Comparison of ENCODE assay signal across 1 cellular context in the genomic region with DNA sequence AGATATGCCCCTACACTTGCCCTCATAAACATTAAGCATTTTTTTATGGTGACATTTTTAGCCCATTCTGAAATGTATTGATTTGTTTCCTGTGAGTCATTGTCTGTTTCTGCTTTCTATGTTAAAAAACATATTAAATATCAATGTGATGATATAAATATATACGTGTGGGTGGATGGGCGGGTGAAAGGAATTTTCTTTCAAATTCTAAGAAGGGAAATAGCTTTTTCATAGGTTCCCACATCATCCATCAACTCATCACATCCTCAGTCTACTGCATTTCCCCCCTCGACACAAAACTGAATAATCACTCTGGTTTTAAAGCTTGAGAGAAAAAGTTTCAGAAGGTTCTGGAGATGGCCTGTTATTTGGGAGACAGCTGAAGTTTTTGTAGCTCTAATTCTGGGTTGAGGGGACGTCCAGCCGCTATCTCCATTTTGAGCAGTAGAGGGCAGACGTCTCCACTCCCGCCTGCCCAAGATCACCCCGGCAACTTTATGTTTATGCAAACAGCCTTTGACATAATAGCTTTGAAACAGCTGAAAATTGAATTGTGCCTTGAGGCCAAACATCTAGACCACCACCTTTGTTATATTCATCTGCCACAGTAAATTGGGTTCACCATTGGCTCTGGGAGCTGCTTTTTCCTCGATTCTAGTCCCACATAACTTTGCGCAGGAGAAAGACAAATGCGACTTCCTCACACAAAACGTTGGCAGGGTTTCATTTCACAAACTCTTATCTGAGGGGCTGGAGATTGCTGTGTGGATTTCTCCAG.
TF ChIP-seq lines count a peak whose summit lies in the region.

No MANE protein-coding gene starts in this region.

TF ChIP-seq in K562, 482 proteins besides CTCF, POLR2A, EP300 and RAD21 (continued from another document and continues in another):
- TF ChIP-seq BCLAF1 (IDR thresholded peaks at IDR 0.05; ENCODE audit: borderline replicate concordance in 1 of 2, control insufficient read depth in 1 of 2, low read depth in 2 of 2, low read length in 1 of 2) = no peak
- TF ChIP-seq, protein P1, sequence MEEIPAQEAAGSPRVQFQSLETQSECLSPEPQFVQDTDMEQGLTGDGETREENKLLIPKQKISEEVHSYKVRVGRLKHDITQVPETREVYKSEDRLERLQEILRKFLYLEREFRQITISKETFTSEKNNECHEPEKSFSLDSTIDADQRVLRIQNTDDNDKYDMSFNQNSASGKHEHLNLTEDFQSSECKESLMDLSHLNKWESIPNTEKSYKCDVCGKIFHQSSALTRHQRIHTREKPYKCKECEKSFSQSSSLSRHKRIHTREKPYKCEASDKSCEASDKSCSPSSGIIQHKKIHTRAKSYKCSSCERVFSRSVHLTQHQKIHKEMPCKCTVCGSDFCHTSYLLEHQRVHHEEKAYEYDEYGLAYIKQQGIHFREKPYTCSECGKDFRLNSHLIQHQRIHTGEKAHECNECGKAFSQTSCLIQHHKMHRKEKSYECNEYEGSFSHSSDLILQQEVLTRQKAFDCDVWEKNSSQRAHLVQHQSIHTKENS (CRISPR knock-in tag; IDR thresholded peaks at IDR 0.05) = no peak
- TF ChIP-seq, protein P2, sequence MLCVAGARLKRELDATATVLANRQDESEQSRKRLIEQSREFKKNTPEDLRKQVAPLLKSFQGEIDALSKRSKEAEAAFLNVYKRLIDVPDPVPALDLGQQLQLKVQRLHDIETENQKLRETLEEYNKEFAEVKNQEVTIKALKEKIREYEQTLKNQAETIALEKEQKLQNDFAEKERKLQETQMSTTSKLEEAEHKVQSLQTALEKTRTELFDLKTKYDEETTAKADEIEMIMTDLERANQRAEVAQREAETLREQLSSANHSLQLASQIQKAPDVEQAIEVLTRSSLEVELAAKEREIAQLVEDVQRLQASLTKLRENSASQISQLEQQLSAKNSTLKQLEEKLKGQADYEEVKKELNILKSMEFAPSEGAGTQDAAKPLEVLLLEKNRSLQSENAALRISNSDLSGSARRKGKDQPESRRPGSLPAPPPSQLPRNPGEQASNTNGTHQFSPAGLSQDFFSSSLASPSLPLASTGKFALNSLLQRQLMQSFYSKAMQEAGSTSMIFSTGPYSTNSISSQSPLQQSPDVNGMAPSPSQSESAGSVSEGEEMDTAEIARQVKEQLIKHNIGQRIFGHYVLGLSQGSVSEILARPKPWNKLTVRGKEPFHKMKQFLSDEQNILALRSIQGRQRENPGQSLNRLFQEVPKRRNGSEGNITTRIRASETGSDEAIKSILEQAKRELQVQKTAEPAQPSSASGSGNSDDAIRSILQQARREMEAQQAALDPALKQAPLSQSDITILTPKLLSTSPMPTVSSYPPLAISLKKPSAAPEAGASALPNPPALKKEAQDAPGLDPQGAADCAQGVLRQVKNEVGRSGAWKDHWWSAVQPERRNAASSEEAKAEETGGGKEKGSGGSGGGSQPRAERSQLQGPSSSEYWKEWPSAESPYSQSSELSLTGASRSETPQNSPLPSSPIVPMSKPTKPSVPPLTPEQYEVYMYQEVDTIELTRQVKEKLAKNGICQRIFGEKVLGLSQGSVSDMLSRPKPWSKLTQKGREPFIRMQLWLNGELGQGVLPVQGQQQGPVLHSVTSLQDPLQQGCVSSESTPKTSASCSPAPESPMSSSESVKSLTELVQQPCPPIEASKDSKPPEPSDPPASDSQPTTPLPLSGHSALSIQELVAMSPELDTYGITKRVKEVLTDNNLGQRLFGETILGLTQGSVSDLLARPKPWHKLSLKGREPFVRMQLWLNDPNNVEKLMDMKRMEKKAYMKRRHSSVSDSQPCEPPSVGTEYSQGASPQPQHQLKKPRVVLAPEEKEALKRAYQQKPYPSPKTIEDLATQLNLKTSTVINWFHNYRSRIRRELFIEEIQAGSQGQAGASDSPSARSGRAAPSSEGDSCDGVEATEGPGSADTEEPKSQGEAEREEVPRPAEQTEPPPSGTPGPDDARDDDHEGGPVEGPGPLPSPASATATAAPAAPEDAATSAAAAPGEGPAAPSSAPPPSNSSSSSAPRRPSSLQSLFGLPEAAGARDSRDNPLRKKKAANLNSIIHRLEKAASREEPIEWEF (CRISPR knock-in tag; IDR thresholded peaks at IDR 0.05) = no peak
- TF ChIP-seq, protein P3, sequence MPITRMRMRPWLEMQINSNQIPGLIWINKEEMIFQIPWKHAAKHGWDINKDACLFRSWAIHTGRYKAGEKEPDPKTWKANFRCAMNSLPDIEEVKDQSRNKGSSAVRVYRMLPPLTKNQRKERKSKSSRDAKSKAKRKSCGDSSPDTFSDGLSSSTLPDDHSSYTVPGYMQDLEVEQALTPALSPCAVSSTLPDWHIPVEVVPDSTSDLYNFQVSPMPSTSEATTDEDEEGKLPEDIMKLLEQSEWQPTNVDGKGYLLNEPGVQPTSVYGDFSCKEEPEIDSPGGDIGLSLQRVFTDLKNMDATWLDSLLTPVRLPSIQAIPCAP (CRISPR knock-in tag; IDR thresholded peaks at IDR 0.05; ENCODE audit: borderline replicate concordance) = no peak
- no peak for TF ChIP-seq ZBTB5 (IDR thresholded peaks at IDR 0.05)
- TF ChIP-seq KLF16 (IDR thresholded peaks at IDR 0.05) = peak; percentile 31; the same call in 1 of the 2 replicates
- TF ChIP-seq, protein P4, sequence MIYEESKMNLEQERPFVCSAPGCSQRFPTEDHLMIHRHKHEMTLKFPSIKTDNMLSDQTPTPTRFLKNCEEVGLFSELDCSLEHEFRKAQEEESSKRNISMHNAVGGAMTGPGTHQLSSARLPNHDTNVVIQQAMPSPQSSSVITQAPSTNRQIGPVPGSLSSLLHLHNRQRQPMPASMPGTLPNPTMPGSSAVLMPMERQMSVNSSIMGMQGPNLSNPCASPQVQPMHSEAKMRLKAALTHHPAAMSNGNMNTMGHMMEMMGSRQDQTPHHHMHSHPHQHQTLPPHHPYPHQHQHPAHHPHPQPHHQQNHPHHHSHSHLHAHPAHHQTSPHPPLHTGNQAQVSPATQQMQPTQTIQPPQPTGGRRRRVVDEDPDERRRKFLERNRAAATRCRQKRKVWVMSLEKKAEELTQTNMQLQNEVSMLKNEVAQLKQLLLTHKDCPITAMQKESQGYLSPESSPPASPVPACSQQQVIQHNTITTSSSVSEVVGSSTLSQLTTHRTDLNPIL (CRISPR knock-in tag; IDR thresholded peaks at IDR 0.05) = no peak
- no peak for TF ChIP-seq ZNF143 (CRISPR knock-in tag; IDR thresholded peaks at IDR 0.05)
- no peak for TF ChIP-seq SIRT6 (IDR thresholded peaks at IDR 0.05; ENCODE audit: low read depth, low read length)
- TF ChIP-seq ZKSCAN3 (CRISPR knock-in tag; IDR thresholded peaks at IDR 0.05) = no peak
- TF ChIP-seq, protein P5, sequence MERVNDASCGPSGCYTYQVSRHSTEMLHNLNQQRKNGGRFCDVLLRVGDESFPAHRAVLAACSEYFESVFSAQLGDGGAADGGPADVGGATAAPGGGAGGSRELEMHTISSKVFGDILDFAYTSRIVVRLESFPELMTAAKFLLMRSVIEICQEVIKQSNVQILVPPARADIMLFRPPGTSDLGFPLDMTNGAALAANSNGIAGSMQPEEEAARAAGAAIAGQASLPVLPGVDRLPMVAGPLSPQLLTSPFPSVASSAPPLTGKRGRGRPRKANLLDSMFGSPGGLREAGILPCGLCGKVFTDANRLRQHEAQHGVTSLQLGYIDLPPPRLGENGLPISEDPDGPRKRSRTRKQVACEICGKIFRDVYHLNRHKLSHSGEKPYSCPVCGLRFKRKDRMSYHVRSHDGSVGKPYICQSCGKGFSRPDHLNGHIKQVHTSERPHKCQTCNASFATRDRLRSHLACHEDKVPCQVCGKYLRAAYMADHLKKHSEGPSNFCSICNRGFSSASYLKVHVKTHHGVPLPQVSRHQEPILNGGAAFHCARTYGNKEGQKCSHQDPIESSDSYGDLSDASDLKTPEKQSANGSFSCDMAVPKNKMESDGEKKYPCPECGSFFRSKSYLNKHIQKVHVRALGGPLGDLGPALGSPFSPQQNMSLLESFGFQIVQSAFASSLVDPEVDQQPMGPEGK (CRISPR knock-in tag; IDR thresholded peaks at IDR 0.05; ENCODE audit: borderline replicate concordance) = 0 out of 2 replicates have a peak, but pooled peaks have one; percentile 29
- TF ChIP-seq NR3C1 (CRISPR knock-in tag; IDR thresholded peaks at IDR 0.05) = no peak
- TF ChIP-seq MBD1 (CRISPR knock-in tag; IDR thresholded peaks at IDR 0.05) = no peak
- TF ChIP-seq NBN (IDR thresholded peaks at IDR 0.05; ENCODE audit: low read depth) = no peak
- peak; percentile 42; the same call in 1 of the 2 replicates for TF ChIP-seq SMC3 (conservative IDR thresholded peaks at IDR 0.05; ENCODE audit: insufficient read depth, low read depth, low read length)
- TF ChIP-seq E2F1 (CRISPR knock-in tag; IDR thresholded peaks at IDR 0.05) = no peak
- TF ChIP-seq POLR2G (IDR thresholded peaks at IDR 0.05; ENCODE audit: low read depth, low read length) = no peak
- TF ChIP-seq BRD9 (IDR thresholded peaks at IDR 0.05; ENCODE audit: low read depth, partially characterized antibody) = no peak
- TF ChIP-seq KAT7 (CRISPR knock-in tag; IDR thresholded peaks at IDR 0.05; ENCODE audit: borderline replicate concordance) = no peak
- TF ChIP-seq TFAP4 (CRISPR knock-in tag; IDR thresholded peaks at IDR 0.05; ENCODE audit: borderline replicate concordance) = 0 out of 2 replicates have a peak, but pooled peaks have one; percentile 17
- TF ChIP-seq FOXJ2 (tag; IDR thresholded peaks at IDR 0.05) = peak; percentile 98
- TF ChIP-seq XRCC4 (IDR thresholded peaks at IDR 0.05; ENCODE audit: extremely low read depth, insufficient read depth, insufficient read length) = no peak
- TF ChIP-seq ATF7 (IDR thresholded peaks at IDR 0.05) = no peak
- TF ChIP-seq ZFPM2 (CRISPR knock-in tag; IDR thresholded peaks at IDR 0.05) = no peak
- TF ChIP-seq MED1 (CRISPR knock-in tag; IDR thresholded peaks at IDR 0.05; ENCODE audit: borderline replicate concordance) = no peak
- no peak for TF ChIP-seq YY1 (IDR thresholded peaks at IDR 0.05; ENCODE audit: borderline replicate concordance in 1 of 3, control insufficient read depth in 1 of 3, extremely low read depth in 1 of 3, insufficient read depth in 3 of 3, insufficient read length in 1 of 3, insufficient replicate concordance in 2 of 3, low read depth in 1 of 3, low read length in 2 of 3)
- TF ChIP-seq ZNF766 (CRISPR knock-in tag; conservative IDR thresholded peaks at IDR 0.05) = no peak
- no peak for TF ChIP-seq TAL1 (IDR thresholded peaks at IDR 0.05)
- TF ChIP-seq IRF2 (CRISPR knock-in tag; IDR thresholded peaks at IDR 0.05) = no peak
- TF ChIP-seq STAG1 (CRISPR knock-in tag; IDR thresholded peaks at IDR 0.05; ENCODE audit: borderline replicate concordance) = no peak
- TF ChIP-seq ZNF3 (CRISPR knock-in tag; IDR thresholded peaks at IDR 0.05) = no peak
